ENCODE assay signal across 22 cellular contexts in genomic region chr12:58347188-58347587, GRCh38.
"Had no signal": no experiment of that assay in that cellular context is flagged by ENCODE, and none has a peak within 500 bp of the region (broad histone marks: within the 10 kb centered on the region; RNA-seq: fewer than 3 reads in every experiment).

No MANE protein-coding gene starts in this region.

- H3K4me3 ChIP-seq: gastrocnemius medialis, left lung, psoas muscle, sigmoid colon, spleen, thoracic aorta, tibial nerve, upper lobe of left lung had no signal

- H3K36me3 ChIP-seq: gastrocnemius medialis, left lung, sigmoid colon, spleen, thoracic aorta, tibial nerve, upper lobe of left lung had no signal

- DNase-seq: effector CD8-positive, alpha-beta T cell; endodermal cell; foreskin fibroblast; gastrocnemius medialis; head of caudate nucleus; kidney; left lung; mesendoderm; midbrain; naive thymus-derived CD4-positive, alpha-beta T cell; nephron progenitor cell; psoas muscle; right cardiac atrium; sigmoid colon; spleen; stimulated activated CD4-positive, alpha-beta T cell treated with anti-CD3 and anti-CD28 coated beads, Interleukin-4, amount 100 ng/mL, for 4 hours; stimulated activated naive B cell treated with anti-CD40 and anti-IgM and Interleukin-4, amounts not matched to agents 10 μg/mL and 1 μg/mL and 100 μg/mL, for 72 hours; upper lobe of left lung had no signal

- H3K27ac ChIP-seq: epithelial cell of prostate, gastrocnemius medialis, left lung, psoas muscle, sigmoid colon, spleen, thoracic aorta, tibial nerve, upper lobe of left lung had no signal

- H3K9me3 ChIP-seq: gastrocnemius medialis, left lung, psoas muscle, sigmoid colon, thoracic aorta had no signal

- ATAC-seq: esophagus mucosa; gastrocnemius medialis; left lung; naive thymus-derived CD4-positive, alpha-beta T cell; psoas muscle; right cardiac atrium; stimulated activated naive B cell treated with anti-CD40 and anti-IgM and Interleukin-4, amounts not matched to agents 10 μg/mL and 1 μg/mL and 100 μg/mL, for 72 hours had no signal

- H3K27me3 ChIP-seq: gastrocnemius medialis, left lung, sigmoid colon, tibial nerve, upper lobe of left lung had no signal

- H3K4me1 ChIP-seq: left lung, sigmoid colon, spleen had no signal
